In genomic region chr3:58521917-58522680, GRCh38 we compare ENCODE assay signal across 16 cellular contexts. TPM values are rescaled to one million over a fixed set of nuclear protein-coding genes. Genes with fewer than 3 reads are reported as not detected.
A peak's percentile ranks its signal among the peaks of the same experiment; 100 is the strongest.
DNase-seq lines count a peak whose midpoint lies in the region; ATAC-seq and TF ChIP-seq lines count a peak whose summit lies in the region.
"Had no signal": no experiment of that assay in that cellular context is flagged by ENCODE, and none has a peak within 500 bp of the region (broad histone marks: within the 10 kb centered on the region; RNA-seq: fewer than 3 reads in every experiment).

No MANE protein-coding gene starts in this region.

- CTCF ChIA-PET in MCF 10A (lab: Yijun Ruan, JAX) = interaction anchor here (0.5 to 1.6 kb wide), 6 partner anchors 9 to 106 kb away, joined by 3 to 6 read pairs (median 4); no protein-coding TSS in a partner anchor

- intact Hi-C loops in MCF 10A (cut with micrococcal nuclease) = no loop called here

- no peak overlapping the region for H3K4me3 ChIP-seq in endodermal cell (ENCODE audit: low read length)

- POLR2A ChIA-PET in MCF 10A (lab: Yijun Ruan, JAX) = interaction anchor here (1.6 kb wide), 1 partner anchor 27 kb away, joined by 3 read pairs; no protein-coding TSS in a partner anchor

- no peak overlapping the region for H3K27ac ChIP-seq in endodermal cell (ENCODE audit: low read depth, low read length)

- peaks cover 24% of the 10 kb centered on the region for H3K27me3 ChIP-seq in endodermal cell (ENCODE audit: control insufficient read depth, insufficient read depth, low read length, poor library complexity, severe bottlenecking)

- H3K27ac Mint-ChIP-seq in MCF 10A (ENCODE audit: low read depth, unreplicated experiment) (no peak overlapping the region), endodermal cell (peak overlapping the region; percentile 50), type B pancreatic cell (peak overlapping the region; percentile 32)
- H3K27ac Mint-ChIP-seq: stimulated activated memory B cell treated with anti-CD40 and anti-IgM and Interleukin-4, amounts not matched to agents 10 μg/mL and 1 μg/mL and 100 μg/mL, for 72 hours had no signal

- in situ Hi-C loops in T47D (cut with HindIII; ENCODE audit: low pct_unique_long_range_greater_than_20kb, low sequenced_read_pairs) = no loop called here

- peaks cover 19% of the 10 kb centered on the region for H3K4me1 ChIP-seq in endodermal cell (ENCODE audit: control insufficient read depth, insufficient read depth, low read length)

- no peaks in the 10 kb centered on the region for H3K36me3 Mint-ChIP-seq in MCF 10A (ENCODE audit: insufficient read depth, unreplicated experiment)
- peaks cover 8% of the 10 kb centered on the region for H3K36me3 Mint-ChIP-seq in endodermal cell (ENCODE audit: low read depth)
- H3K36me3 Mint-ChIP-seq in type B pancreatic cell = no peaks in the 10 kb centered on the region
- H3K36me3 Mint-ChIP-seq: CD4-positive, CD25-positive, alpha-beta regulatory T cell; natural killer cell; stimulated activated memory B cell treated with anti-CD40 and anti-IgM and Interleukin-4, amounts not matched to agents 10 μg/mL and 1 μg/mL and 100 μg/mL, for 72 hours had no signal

- H3K9ac ChIP-seq in endodermal cell (ENCODE audit: extremely low read depth, low read length, poor library complexity, severe bottlenecking) = no peak overlapping the region

- H3K9me3 Mint-ChIP-seq in MCF 10A (ENCODE audit: unreplicated experiment) = no peaks in the 10 kb centered on the region
- peaks cover 1% of the 10 kb centered on the region for H3K9me3 Mint-ChIP-seq in endodermal cell
- H3K9me3 Mint-ChIP-seq in type B pancreatic cell = no peaks in the 10 kb centered on the region
- H3K9me3 Mint-ChIP-seq: CD4-positive, CD25-positive, alpha-beta regulatory T cell; natural killer cell; stimulated activated memory B cell treated with anti-CD40 and anti-IgM and Interleukin-4, amounts not matched to agents 10 μg/mL and 1 μg/mL and 100 μg/mL, for 72 hours had no signal

- H3K27me3 Mint-ChIP-seq in MCF 10A (ENCODE audit: insufficient read depth, unreplicated experiment) (no peaks in the 10 kb centered on the region), endodermal cell (ENCODE audit: insufficient read depth) (peaks cover 38% of the 10 kb centered on the region), type B pancreatic cell (no peaks in the 10 kb centered on the region)
- H3K27me3 Mint-ChIP-seq: CD4-positive, CD25-positive, alpha-beta regulatory T cell; stimulated activated memory B cell treated with anti-CD40 and anti-IgM and Interleukin-4, amounts not matched to agents 10 μg/mL and 1 μg/mL and 100 μg/mL, for 72 hours had no signal

- 67 to 75% methylated on average over 7 to 10 of the region's 10 CpGs for WGBS in endodermal cell (ENCODE audit: insufficient coverage in 1 of 2, insufficient read length in 1 of 2), 2 experiments

- BruUV-seq in MCF 10A (replicated peaks; lab: Mats Ljungman, UMichigan) = no TSS peak

- no peaks in the 10 kb centered on the region for H3K36me3 ChIP-seq in endodermal cell (ENCODE audit: control insufficient read depth, insufficient read depth, low read length)

- H3K9me3 ChIP-seq in endodermal cell (ENCODE audit: control insufficient read depth, low read length) = no peaks in the 10 kb centered on the region

- TF ChIP-seq CTCF in MCF 10A (IDR thresholded peaks at IDR 0.05; ENCODE audit: unreplicated experiment) = no peak
- TF ChIP-seq CTCF in endodermal cell (conservative IDR thresholded peaks at IDR 0.05) = no peak
- TF ChIP-seq CTCF in type B pancreatic cell (conservative IDR thresholded peaks at IDR 0.05) = no peak

- H3K4me3 Mint-ChIP-seq in MCF 10A (ENCODE audit: unreplicated experiment) (no peak overlapping the region), endodermal cell (no peak overlapping the region), type B pancreatic cell (no peak overlapping the region)
- H3K4me3 Mint-ChIP-seq: CD4-positive, CD25-positive, alpha-beta regulatory T cell; natural killer cell; stimulated activated memory B cell treated with anti-CD40 and anti-IgM and Interleukin-4, amounts not matched to agents 10 μg/mL and 1 μg/mL and 100 μg/mL, for 72 hours had no signal

- DNase-seq in T47D (ENCODE audit: low read depth in 1 of 2, low spot score in 1 of 2) (peak; percentile 25 to 97), MCF 10A (ENCODE audit: unreplicated experiment) (no peak), endodermal cell (peak; percentile 68), medulla oblongata (ENCODE audit: extremely low spot score) (peak; percentile 73), type B pancreatic cell (ENCODE audit: extremely low spot score, unreplicated experiment) (no peak), HUDEP-2 (lab: John Stamatoyannopoulos, UW; ENCODE audit: unreplicated experiment in 76 of 76) (no peak), NCI-H1930 (lab: John Stamatoyannopoulos, UW) (no peak)
- DNase-seq: CD4-positive, CD25-positive, alpha-beta regulatory T cell; DMS79 treated with DMSO at 0.1 percent for 48 hours; foreskin melanocyte; natural killer cell; NCI-H2171 had no signal

- H3K4me1 Mint-ChIP-seq in MCF 10A (ENCODE audit: insufficient read depth, unreplicated experiment) (peaks cover 20% of the 10 kb centered on the region), endodermal cell (peaks cover 49% of the 10 kb centered on the region), type B pancreatic cell (ENCODE audit: unreplicated experiment) (peaks cover 33% of the 10 kb centered on the region)
- H3K4me1 Mint-ChIP-seq: CD4-positive, CD25-positive, alpha-beta regulatory T cell; stimulated activated memory B cell treated with anti-CD40 and anti-IgM and Interleukin-4, amounts not matched to agents 10 μg/mL and 1 μg/mL and 100 μg/mL, for 72 hours had no signal

- no peak for ATAC-seq in HG02938 (IDR thresholded peaks at IDR 0.05; ENCODE audit: unreplicated experiment)
- ATAC-seq: natural killer cell; stimulated activated memory B cell treated with anti-CD40 and anti-IgM and Interleukin-4, amounts not matched to agents 10 μg/mL and 1 μg/mL and 100 μg/mL, for 72 hours had no signal

RNA-seq across cellular contexts. Expression of gene ACOX2, which starts 14.9 kb away (rescaled TPM):
- total RNA-seq in MCF 10A (2022) (4.3 and 14.4 TPM in 2 replicates), endodermal cell (1 to 10 TPM; 6.6 to 9.8 TPM), type B pancreatic cell (ENCODE audit: low replicate concordance) (5.6 and 6.9 TPM in 2 replicates)
- polyA plus RNA-seq in endodermal cell (2013, experiment 1 of 2) = 6.2 TPM
- 6.3 TPM for polyA plus RNA-seq in endodermal cell (2013, experiment 2 of 2)
- total RNA-seq: CD4-positive, CD25-positive, alpha-beta regulatory T cell; HT-29; natural killer cell had no signal
- polyA plus RNA-seq: CD4-positive, CD25-positive, alpha-beta regulatory T cell had no signal

RNA-seq across cellular contexts. Expression of gene KCTD6, which starts 30.2 kb away (rescaled TPM):
- 9.9 and 10.6 TPM in 2 replicates for total RNA-seq in MCF 10A (2022)
- total RNA-seq in endodermal cell = 10 to 100 TPM; 17.9 to 20.4 TPM
- polyA plus RNA-seq in endodermal cell (2013, experiment 1 of 2) = 32.2 TPM
- 30.6 TPM for polyA plus RNA-seq in endodermal cell (2013, experiment 2 of 2)
- total RNA-seq in type B pancreatic cell (ENCODE audit: low replicate concordance) = 23.5 and 24.9 TPM in 2 replicates

RNA-seq across cellular contexts. Expression of gene FAM107A, which starts 55.1 kb away (rescaled TPM):
- total RNA-seq in MCF 10A (2022) (not detected in 2 replicates), endodermal cell (not detected), type B pancreatic cell (ENCODE audit: low replicate concordance) (2.9 and 4.5 TPM in 2 replicates)
- polyA plus RNA-seq in endodermal cell (2013, experiment 1 of 2) = 2.4 TPM
- polyA plus RNA-seq in endodermal cell (2013, experiment 2 of 2) = 2.2 TPM
- total RNA-seq: A172; CD4-positive, CD25-positive, alpha-beta regulatory T cell; natural killer cell had no signal
- polyA plus RNA-seq: CD4-positive, CD25-positive, alpha-beta regulatory T cell had no signal

Comparison
In these comparisons a context has a peak if more than half of its experiments do, and no peak if none do; other contexts are left out.
1. DNase-seq: peak in T47D (2 of 2), endodermal cell (single experiment) and medulla oblongata (single experiment); none in MCF 10A (single experiment), type B pancreatic cell (single experiment), HUDEP-2 (0 of 76) and NCI-H1930 (0 of 2).